ENCODE assay signal across 10 cellular contexts in genomic region chr2:218736535-218736934, GRCh38. TPM values are rescaled to one million over a fixed set of nuclear protein-coding genes. Genes with fewer than 3 reads are reported as not detected.
DNase-seq lines count a peak whose midpoint lies in the region; FAIRE-seq and TF ChIP-seq lines count a peak whose summit lies in the region.
"Had no signal": no experiment of that assay in that cellular context is flagged by ENCODE, and none has a peak within 500 bp of the region (broad histone marks: within the 10 kb centered on the region; RNA-seq: fewer than 3 reads in every experiment).

No MANE protein-coding gene starts in this region.

- no peak overlapping the region for H2BK5ac ChIP-seq in neuronal stem cell (ENCODE audit: low read length)

- peaks cover 31% of the 10 kb centered on the region for H3K4me1 Mint-ChIP-seq in activated T-helper 1 cell treated with anti-CD3 and anti-CD28 coated beads, Interleukin-12 subunit alpha, Interleukin-12 subunit beta, Interleukin-2, Interleukin-4 antibody, amounts not matched to agents 30 ng/mL and 10 ng/mL and 1 ng/mL, durations not matched to agents 14 hours and 24 hours and 36 hours (ENCODE audit: low read depth)
- H3K4me1 Mint-ChIP-seq in CD4-positive, alpha-beta memory T cell, result peaks cover 13 to 17% (median 13%) of the 10 kb centered on the region in 4 donors

- no peak overlapping the region for H2BK15ac ChIP-seq in neuronal stem cell (ENCODE audit: low read length)

- POLR2A ChIA-PET in endothelial cell of umbilical vein (lab: Charles Lee), result no interaction called here
- POLR2A ChIA-PET in CD4-positive, alpha-beta memory T cell (lab: Charles Lee; ENCODE audit: partially characterized antibody), result no interaction called here

- H3K27ac ChIP-seq in endothelial cell of umbilical vein (ENCODE audit: insufficient read depth, low read depth, low read length) (no peak overlapping the region), neutrophil (peak overlapping the region; percentile 54), neuronal stem cell (replicated peaks; ENCODE audit: low read length) (no peak overlapping the region)
- H3K27ac ChIP-seq in CD4-positive, alpha-beta memory T cell (ENCODE audit: low read depth, low read length), result no peak overlapping the region
- H3K27ac ChIP-seq: A549, HL-60 had no signal

- H3K9ac ChIP-seq in endothelial cell of umbilical vein (replicated peaks; ENCODE audit: extremely low read depth, insufficient read depth, low read length) (no peak overlapping the region), neuronal stem cell (ENCODE audit: low read depth, low read length, poor library complexity) (no peak overlapping the region)

- peaks cover 12% of the 10 kb centered on the region for H3K4me1 ChIP-seq in endothelial cell of umbilical vein (ENCODE audit: control insufficient read depth, extremely low read depth, insufficient read depth, low read length)
- peaks cover 36 to 39% of the 10 kb centered on the region in 2 experiments for H3K4me1 ChIP-seq in neutrophil (ENCODE audit: control insufficient read depth in 1 of 2, insufficient read depth in 1 of 2, low read depth in 1 of 2, low read length in 1 of 2)
- peaks cover under 1 to 2% of the 10 kb centered on the region in 2 donors for H3K4me1 ChIP-seq in neuronal stem cell (ENCODE audit: control insufficient read depth in 2 of 2, insufficient read depth in 1 of 2, low read depth in 1 of 2, low read length in 2 of 2)
- H3K4me1 ChIP-seq in CD4-positive, alpha-beta memory T cell (ENCODE audit: insufficient read depth, low read length), result peaks cover 11% of the 10 kb centered on the region

- no CpG with 5 or more reads among the region's 2 CpGs for WGBS in neuronal stem cell (ENCODE audit: extremely low coverage in 2 of 2, insufficient read length in 2 of 2, insufficient replicate concordance in 1 of 2), 2 donors

- intact Hi-C loops in activated T-helper 1 cell treated with anti-CD3 and anti-CD28 coated beads, Interleukin-12 subunit alpha, Interleukin-12 subunit beta, Interleukin-2, Interleukin-4 antibody, amounts not matched to agents 30 ng/mL and 10 ng/mL and 1 ng/mL, durations not matched to agents 14 hours and 24 hours and 36 hours (cut with micrococcal nuclease), result no loop called here
- intact Hi-C loops in endothelial cell of umbilical vein (cut with micrococcal nuclease), result no loop called here
- intact Hi-C loops in CD4-positive, alpha-beta memory T cell (cut with micrococcal nuclease), result no loop called here

- no TSS peak for BruUV-seq in endothelial cell of umbilical vein (replicated peaks; lab: Mats Ljungman, UMichigan)

- H3K9me3 Mint-ChIP-seq in activated T-helper 1 cell treated with anti-CD3 and anti-CD28 coated beads, Interleukin-12 subunit alpha, Interleukin-12 subunit beta, Interleukin-2, Interleukin-4 antibody, amounts not matched to agents 30 ng/mL and 10 ng/mL and 1 ng/mL, durations not matched to agents 14 hours and 24 hours and 36 hours, result no peaks in the 10 kb centered on the region
- no peaks in the 10 kb centered on the region for H3K9me3 Mint-ChIP-seq in CD4-positive, alpha-beta memory T cell

- H3K27me3 ChIP-seq in endothelial cell of umbilical vein (ENCODE audit: control insufficient read depth in 2 of 2, insufficient read depth in 2 of 2, low read length in 2 of 2) (no peaks in the 10 kb centered on the region), neutrophil (no peaks in the 10 kb centered on the region), neuronal stem cell (ENCODE audit: control insufficient read depth in 3 of 3, insufficient read depth in 3 of 3, low read depth in 1 of 3, low read length in 3 of 3) (no peaks in the 10 kb centered on the region)
- no peaks in the 10 kb centered on the region for H3K27me3 ChIP-seq in CD4-positive, alpha-beta memory T cell (ENCODE audit: insufficient read depth, low read length)

- FAIRE-seq in endothelial cell of umbilical vein (lab: Jason Lieb, UNC), result peak; percentile 55
- FAIRE-seq: A549 had no signal

- H3K27me3 Mint-ChIP-seq in activated T-helper 1 cell treated with anti-CD3 and anti-CD28 coated beads, Interleukin-12 subunit alpha, Interleukin-12 subunit beta, Interleukin-2, Interleukin-4 antibody, amounts not matched to agents 30 ng/mL and 10 ng/mL and 1 ng/mL, durations not matched to agents 14 hours and 24 hours and 36 hours (ENCODE audit: insufficient read depth), result no peaks in the 10 kb centered on the region
- H3K27me3 Mint-ChIP-seq in CD4-positive, alpha-beta memory T cell, result no peaks in the 10 kb centered on the region

- H3K79me1 ChIP-seq in neuronal stem cell (ENCODE audit: low read depth, low read length), result peaks cover 4% of the 10 kb centered on the region

- H3K79me2 ChIP-seq in endothelial cell of umbilical vein (ENCODE audit: control insufficient read depth, insufficient read depth, low read length), result peaks cover 33% of the 10 kb centered on the region

- H3K36me3 ChIP-seq in endothelial cell of umbilical vein (ENCODE audit: control insufficient read depth in 2 of 2, extremely low read depth in 1 of 2, insufficient read depth in 2 of 2, low read length in 2 of 2) (peaks cover 11 to 12% of the 10 kb centered on the region in 2 experiments), neutrophil (no peaks in the 10 kb centered on the region), neuronal stem cell (replicated peaks in 1 of 2; ENCODE audit: control insufficient read depth in 2 of 2, insufficient read depth in 2 of 2, low read length in 2 of 2) (peaks cover 32 to 73% of the 10 kb centered on the region in 2 donors)
- peaks cover 11% of the 10 kb centered on the region for H3K36me3 ChIP-seq in CD4-positive, alpha-beta memory T cell (ENCODE audit: insufficient read depth, low read length)

- H2AK5ac ChIP-seq in neuronal stem cell (ENCODE audit: low read depth, low read length), result no peak overlapping the region

- H2AFZ ChIP-seq in endothelial cell of umbilical vein (ENCODE audit: low read depth, low read length), result no peak overlapping the region
- no peak overlapping the region for H2AFZ ChIP-seq in neuronal stem cell (ENCODE audit: low read length)

- TF ChIP-seq POLR2A in endothelial cell of umbilical vein (IDR thresholded peaks at IDR 0.05; ENCODE audit: low read depth, low read length), result no peak

- H3K36me3 Mint-ChIP-seq in activated T-helper 1 cell treated with anti-CD3 and anti-CD28 coated beads, Interleukin-12 subunit alpha, Interleukin-12 subunit beta, Interleukin-2, Interleukin-4 antibody, amounts not matched to agents 30 ng/mL and 10 ng/mL and 1 ng/mL, durations not matched to agents 14 hours and 24 hours and 36 hours (ENCODE audit: low read depth), result peaks cover 40% of the 10 kb centered on the region
- H3K36me3 Mint-ChIP-seq in CD4-positive, alpha-beta memory T cell, result peaks cover 48 to 62% of the 10 kb centered on the region in 2 donors

- DNase-seq in activated T-helper 1 cell treated with anti-CD3 and anti-CD28 coated beads, Interleukin-12 subunit alpha, Interleukin-12 subunit beta, Interleukin-2, Interleukin-4 antibody, amounts not matched to agents 30 ng/mL and 10 ng/mL and 1 ng/mL, durations not matched to agents 14 hours and 24 hours and 36 hours (ENCODE audit: low spot score), result no peak
- DNase-seq in endothelial cell of umbilical vein (ENCODE audit: low read depth, low spot score) (no peak), AG20443 (ENCODE audit: low spot score) (no peak), neuronal stem cell (ENCODE audit: low spot score) (no peak)
- DNase-seq in CD4-positive, alpha-beta memory T cell, result no peak
- DNase-seq: Calu3, DMS 273 treated with DMSO at 0.1 percent for 48 hours had no signal

- no peak overlapping the region for H3K18ac ChIP-seq in neuronal stem cell (ENCODE audit: low read length)

- no peak for TF ChIP-seq CTCF in endothelial cell of umbilical vein (IDR thresholded peaks at IDR 0.05; ENCODE audit: extremely low read depth in 1 of 2, insufficient read depth in 1 of 2, low read depth in 1 of 2, low read length in 2 of 2)
- no peak for TF ChIP-seq CTCF in neutrophil (IDR thresholded peaks at IDR 0.05)

- no peak overlapping the region for H3K23ac ChIP-seq in neuronal stem cell (ENCODE audit: low read depth, low read length, poor library complexity)

- H3K9me1 ChIP-seq in endothelial cell of umbilical vein (replicated peaks; ENCODE audit: control insufficient read depth, extremely low read depth, insufficient read depth, low read length), result no peaks in the 10 kb centered on the region

- H3K4me3 Mint-ChIP-seq in activated T-helper 1 cell treated with anti-CD3 and anti-CD28 coated beads, Interleukin-12 subunit alpha, Interleukin-12 subunit beta, Interleukin-2, Interleukin-4 antibody, amounts not matched to agents 30 ng/mL and 10 ng/mL and 1 ng/mL, durations not matched to agents 14 hours and 24 hours and 36 hours, result no peak overlapping the region
- H3K4me3 Mint-ChIP-seq in CD4-positive, alpha-beta memory T cell, result no peak overlapping the region

- H2BK12ac ChIP-seq in neuronal stem cell (ENCODE audit: low read length), result no peak overlapping the region

- H3K4ac ChIP-seq in neuronal stem cell (ENCODE audit: low read length), result no peak overlapping the region

- no peak overlapping the region for H3K4me2 ChIP-seq in endothelial cell of umbilical vein (ENCODE audit: insufficient read depth, low read length)
- no peak overlapping the region for H3K4me2 ChIP-seq in neuronal stem cell (ENCODE audit: insufficient read depth, low read length, poor library complexity, severe bottlenecking)
- H3K4me2 ChIP-seq: A549 had no signal

- no peak overlapping the region for H4K8ac ChIP-seq in neuronal stem cell (ENCODE audit: low read depth, low read length)

- H3K14ac ChIP-seq in neuronal stem cell (ENCODE audit: low read length), result no peak overlapping the region

- H3K4me3 ChIP-seq in endothelial cell of umbilical vein (replicated peaks in 1 of 3; ENCODE audit: insufficient read depth in 1 of 3, low read depth in 1 of 3, low read length in 3 of 3) (no peak overlapping the region), neutrophil (ENCODE audit: low read depth in 1 of 2, low read length in 1 of 2) (no peak overlapping the region), neuronal stem cell (ENCODE audit: low read length in 2 of 2) (no peak overlapping the region)
- no peak overlapping the region for H3K4me3 ChIP-seq in CD4-positive, alpha-beta memory T cell (ENCODE audit: low read length in 2 of 2)
- H3K4me3 ChIP-seq: A549 had no signal

- peak overlapping the region; percentile 14 for H3K27ac Mint-ChIP-seq in activated T-helper 1 cell treated with anti-CD3 and anti-CD28 coated beads, Interleukin-12 subunit alpha, Interleukin-12 subunit beta, Interleukin-2, Interleukin-4 antibody, amounts not matched to agents 30 ng/mL and 10 ng/mL and 1 ng/mL, durations not matched to agents 14 hours and 24 hours and 36 hours
- H3K27ac Mint-ChIP-seq in CD4-positive, alpha-beta memory T cell, result no peak overlapping the region

- H4K91ac ChIP-seq in neuronal stem cell (ENCODE audit: low read depth, low read length, poor library complexity), result no peak overlapping the region

- no peaks in the 10 kb centered on the region for H3K9me3 ChIP-seq in endothelial cell of umbilical vein (replicated peaks; ENCODE audit: control insufficient read depth, insufficient read depth, low read length)
- no peaks in the 10 kb centered on the region for H3K9me3 ChIP-seq in neutrophil
- peaks cover 0 to 2% of the 10 kb centered on the region in 2 donors for H3K9me3 ChIP-seq in neuronal stem cell (replicated peaks in 1 of 2; ENCODE audit: control insufficient read depth in 2 of 2, insufficient read depth in 1 of 2, low read depth in 1 of 2, low read length in 2 of 2)
- no peaks in the 10 kb centered on the region for H3K9me3 ChIP-seq in CD4-positive, alpha-beta memory T cell (ENCODE audit: control insufficient read depth in 1 of 2, low read length in 2 of 2)
- H3K9me3 ChIP-seq: A549 had no signal

- dilution Hi-C loops in endothelial cell of umbilical vein (cut with MboI; ENCODE audit: extremely low pct_ligation_motif_present, low sequenced_read_pairs), result no loop called here

- no peak overlapping the region for H2BK120ac ChIP-seq in neuronal stem cell (ENCODE audit: low read depth, low read length)

- CTCF ChIA-PET in endothelial cell of umbilical vein (lab: Charles Lee), result interaction anchor here (0.7 to 4.4 kb wide), 4 partner anchors 9 to 111 kb away, joined by 3 to 24 read pairs (median 3); no protein-coding TSS in a partner anchor
- CTCF ChIA-PET in CD4-positive, alpha-beta memory T cell (lab: Charles Lee; ENCODE audit: partially characterized antibody), result interaction anchor here (1.0 kb wide), 1 partner anchor 88 kb away, joined by 3 read pairs; no protein-coding TSS in a partner anchor

- no peaks in the 10 kb centered on the region for H4K20me1 ChIP-seq in endothelial cell of umbilical vein (replicated peaks; ENCODE audit: control insufficient read depth, extremely low read depth, insufficient read depth, low read length)

RNA-seq across cellular contexts. Expression of gene TTLL4, which starts 25.9 kb away (rescaled TPM):
- total RNA-seq in activated T-helper 1 cell treated with anti-CD3 and anti-CD28 coated beads, Interleukin-12 subunit alpha, Interleukin-12 subunit beta, Interleukin-2, Interleukin-4 antibody, amounts not matched to agents 30 ng/mL and 10 ng/mL and 1 ng/mL, durations not matched to agents 14 hours and 24 hours and 36 hours, result 70.6 and 78.3 TPM in 2 replicates
- total RNA-seq in endothelial cell of umbilical vein, result 41.0 and 45.0 TPM in 2 replicates
- 26.7 and 30.5 TPM in 2 replicates for polyA plus RNA-seq in endothelial cell of umbilical vein
- 19.0 and 20.9 TPM in 2 replicates for polyA plus RNA-seq in endothelial cell of umbilical vein (2011; cell fraction: cytosol; rRNA removed)
- polyA plus RNA-seq in endothelial cell of umbilical vein (2011; cell fraction: nucleus; rRNA removed), result 111 and 129 TPM in 2 replicates
- 21.1 and 27.4 TPM in 2 replicates for polyA plus RNA-seq in endothelial cell of umbilical vein (2012)
- 50.6 and 67.4 TPM in 2 replicates for polyA minus RNA-seq in endothelial cell of umbilical vein
- 24.3 TPM for polyA minus RNA-seq in endothelial cell of umbilical vein (2011; cell fraction: cytosol; rRNA and poly(A)+ RNA removed)
- polyA minus RNA-seq in endothelial cell of umbilical vein (2011; cell fraction: nucleus; rRNA and poly(A)+ RNA removed), result 48.7 and 78.5 TPM in 2 replicates
- 51.6 TPM for polyA plus RNA-seq in neuronal stem cell (2013, experiment 1 of 2)
- polyA plus RNA-seq in neuronal stem cell (2013, experiment 2 of 2), result 49.0 TPM
- total RNA-seq in CD4-positive, alpha-beta memory T cell, result 10 to 100 TPM; 23.1 to 26.1 TPM
- 1 to 10 TPM in 1 of 2 donors, under 1 TPM in 1; 0.36 to 5.3 TPM for polyA plus RNA-seq in CD4-positive, alpha-beta memory T cell

RNA-seq across cellular contexts. Expression of gene CYP27A1, which starts 45.4 kb away (rescaled TPM):
- total RNA-seq in activated T-helper 1 cell treated with anti-CD3 and anti-CD28 coated beads, Interleukin-12 subunit alpha, Interleukin-12 subunit beta, Interleukin-2, Interleukin-4 antibody, amounts not matched to agents 30 ng/mL and 10 ng/mL and 1 ng/mL, durations not matched to agents 14 hours and 24 hours and 36 hours, result 0.24 and 0.39 TPM in 2 replicates
- total RNA-seq in endothelial cell of umbilical vein, result 12.6 and 15.1 TPM in 2 replicates
- polyA plus RNA-seq in endothelial cell of umbilical vein, result 30.3 and 34.9 TPM in 2 replicates
- polyA plus RNA-seq in endothelial cell of umbilical vein (2011; cell fraction: cytosol; rRNA removed), result 17.1 and 17.9 TPM in 2 replicates
- 17.9 and 18.2 TPM in 2 replicates for polyA plus RNA-seq in endothelial cell of umbilical vein (2011; cell fraction: nucleus; rRNA removed)
- polyA plus RNA-seq in endothelial cell of umbilical vein (2012), result 11.3 and 18.5 TPM in 2 replicates
- polyA minus RNA-seq in endothelial cell of umbilical vein, result 34.6 and 36.7 TPM in 2 replicates
- not detected for polyA minus RNA-seq in endothelial cell of umbilical vein (2011; cell fraction: cytosol; rRNA and poly(A)+ RNA removed)
- polyA minus RNA-seq in endothelial cell of umbilical vein (2011; cell fraction: nucleus; rRNA and poly(A)+ RNA removed), result 9.9 and 11.4 TPM in 2 replicates
- 0.99 TPM for polyA plus RNA-seq in neuronal stem cell (2013, experiment 1 of 2)
- 0.84 TPM for polyA plus RNA-seq in neuronal stem cell (2013, experiment 2 of 2)
- total RNA-seq in CD4-positive, alpha-beta memory T cell, result 1 to 10 TPM; 7.2 to 8.1 TPM
- polyA plus RNA-seq in CD4-positive, alpha-beta memory T cell, result under 1 TPM in 1 of 2 donors, not detected in 1; 0.15 TPM
